In genomic region chr15:28107111-28107893, GRCh38 we compare ENCODE assay signal across 8 cellular contexts. TPM values are rescaled to one million over a fixed set of nuclear protein-coding genes. Genes with fewer than 3 reads are reported as not detected.
DNase-seq lines count a peak whose midpoint lies in the region; ATAC-seq and TF ChIP-seq lines count a peak whose summit lies in the region.

No MANE protein-coding gene starts in this region.

- no peak for TF ChIP-seq POLR2A in breast epithelium (IDR thresholded peaks at IDR 0.05)

- peaks cover 5 to 11% of the 10 kb centered on the region in 2 donors for H3K4me1 ChIP-seq in breast epithelium
- no peaks in the 10 kb centered on the region for H3K4me1 ChIP-seq in effector memory CD4-positive, alpha-beta T cell (ENCODE audit: control insufficient read depth, insufficient read depth, low read length, poor library complexity, severe bottlenecking)
- H3K4me1 ChIP-seq in urinary bladder (ENCODE audit: insufficient read depth): no peaks in the 10 kb centered on the region

- H3K36me3 ChIP-seq in breast epithelium: peaks cover 8% of the 10 kb centered on the region
- H3K36me3 ChIP-seq in effector memory CD4-positive, alpha-beta T cell (ENCODE audit: control insufficient read depth, insufficient read depth, low read length): peaks cover 3% of the 10 kb centered on the region
- H3K36me3 ChIP-seq in urinary bladder (ENCODE audit: insufficient read depth): no peaks in the 10 kb centered on the region

- ATAC-seq in HG03159 (IDR thresholded peaks at IDR 0.05; ENCODE audit: unreplicated experiment) (no peak), GM18519 (IDR thresholded peaks at IDR 0.05; ENCODE audit: low FRiP score, unreplicated experiment) (no peak)

- WGBS in urinary bladder: 5% methylated on average over 62 of the region's 62 CpGs

- intact Hi-C loops in breast epithelium (cut with DNase I; ENCODE audit: low total_unique reads): no loop called here
- intact Hi-C loops in MCF 10A (cut with micrococcal nuclease): no loop called here

- no peak for TF ChIP-seq CTCF in breast epithelium (IDR thresholded peaks at IDR 0.05)
- no peak for TF ChIP-seq CTCF in MCF 10A (IDR thresholded peaks at IDR 0.05; ENCODE audit: unreplicated experiment)

- H3K27ac Mint-ChIP-seq in MCF 10A (ENCODE audit: low read depth, unreplicated experiment): no peak overlapping the region

- no peak overlapping the region for H3K4me3 Mint-ChIP-seq in MCF 10A (ENCODE audit: unreplicated experiment)

- H3K9me3 ChIP-seq in breast epithelium: no peaks in the 10 kb centered on the region
- no peaks in the 10 kb centered on the region for H3K9me3 ChIP-seq in effector memory CD4-positive, alpha-beta T cell (ENCODE audit: control insufficient read depth, low read length)

- H3K4me3 ChIP-seq in breast epithelium (peak overlapping the region; percentile 53 to 67 (median 57)), urinary bladder (ENCODE audit: low read depth, low read length) (peak overlapping the region; percentile 62)
- peak overlapping the region; percentile 81 for H3K4me3 ChIP-seq in effector memory CD4-positive, alpha-beta T cell (ENCODE audit: insufficient read depth, low read depth, low read length, poor library complexity, severe bottlenecking)

- DNase-seq in breast epithelium (ENCODE audit: low spot score in 2 of 2) (no peak), MCF 10A (ENCODE audit: unreplicated experiment) (no peak), mesenteric fat pad (ENCODE audit: low spot score) (peak; percentile 84), NCI-H1694 treated with DMSO at 0.1 percent for 48 hours (lab: John Stamatoyannopoulos, UW) (no peak)
- no peak for DNase-seq in effector memory CD4-positive, alpha-beta T cell

- H3K27me3 ChIP-seq in breast epithelium: peaks cover 0 to 17% of the 10 kb centered on the region in 2 donors
- no peaks in the 10 kb centered on the region for H3K27me3 ChIP-seq in effector memory CD4-positive, alpha-beta T cell (replicated peaks; ENCODE audit: control insufficient read depth, insufficient read depth, low read length, poor library complexity, severe bottlenecking)

- H3K4me1 Mint-ChIP-seq in MCF 10A (ENCODE audit: insufficient read depth, unreplicated experiment): no peaks in the 10 kb centered on the region

- H3K27me3 Mint-ChIP-seq in MCF 10A (ENCODE audit: insufficient read depth, unreplicated experiment): no peaks in the 10 kb centered on the region

- H3K27ac ChIP-seq in breast epithelium (no peak overlapping the region), urinary bladder (ENCODE audit: low read depth) (no peak overlapping the region)
- H3K27ac ChIP-seq in effector memory CD4-positive, alpha-beta T cell (ENCODE audit: insufficient read depth, low read length, poor library complexity, severe bottlenecking): no peak overlapping the region

- CTCF ChIA-PET in MCF 10A (lab: Yijun Ruan, JAX): no interaction called here

- H3K9me3 Mint-ChIP-seq in MCF 10A (ENCODE audit: unreplicated experiment): peaks cover 8% of the 10 kb centered on the region

- POLR2A ChIA-PET in MCF 10A (lab: Yijun Ruan, JAX): no interaction called here

- H3K36me3 Mint-ChIP-seq in MCF 10A (ENCODE audit: insufficient read depth, unreplicated experiment): peaks cover 24% of the 10 kb centered on the region

- BruUV-seq in MCF 10A (replicated peaks; lab: Mats Ljungman, UMichigan): no TSS peak

RNA-seq across cellular contexts. Expression of gene OCA2, which starts 8.2 kb away (rescaled TPM):
- under 1 TPM; 0.59 to 0.80 (median 0.66) TPM for total RNA-seq in breast epithelium
- total RNA-seq in MCF 10A (2022): not detected in 2 replicates
- not detected for total RNA-seq in mesenteric fat pad
- 3.0 TPM for total RNA-seq in urinary bladder
- polyA plus RNA-seq in urinary bladder: 0.30 TPM
